In the genomic region with DNA sequence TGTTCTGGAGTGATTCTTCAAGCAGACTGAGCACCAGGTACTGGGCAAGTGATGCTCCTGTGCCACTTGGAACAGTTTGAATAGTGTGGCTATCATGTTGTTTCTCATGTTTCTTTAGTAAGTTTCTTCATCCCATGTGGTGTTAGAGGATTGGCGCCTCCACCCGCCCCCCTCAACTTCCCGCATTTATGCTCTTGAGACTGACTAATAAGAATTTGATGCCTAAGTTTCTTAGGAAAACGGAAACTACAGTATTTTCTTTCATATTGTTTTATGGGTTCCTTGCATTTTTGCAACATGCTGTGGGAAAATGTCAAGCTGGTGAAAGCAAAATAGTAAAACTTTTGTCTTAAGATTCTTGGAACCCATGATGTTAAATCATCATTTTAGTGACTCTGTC, we compare ENCODE assay signal across 18 cellular contexts.
"Had no signal": no experiment of that assay in that cellular context is flagged by ENCODE, and none has a peak within 500 bp of the region (broad histone marks: within the 10 kb centered on the region; RNA-seq: fewer than 3 reads in every experiment).

No MANE protein-coding gene starts in this region.

- H3K4me1 ChIP-seq: foreskin keratinocyte had no signal

- H3K4me3 ChIP-seq: esophagus muscularis mucosa, lung, spleen, stomach had no signal

- H3K36me3 ChIP-seq: esophagus muscularis mucosa, spleen, stomach had no signal

- H3K9me3 ChIP-seq: esophagus muscularis mucosa, spleen, stomach had no signal

- ATAC-seq: effector memory CD8-positive, alpha-beta T cell; foreskin keratinocyte; left ventricle myocardium superior; sciatic nerve; stimulated activated memory B cell treated with anti-CD40 and anti-IgM and Interleukin-4, amounts not matched to agents 10 μg/mL and 1 μg/mL and 100 μg/mL, for 72 hours had no signal

- H3K27ac ChIP-seq: epithelial cell of prostate, esophagus muscularis mucosa, foreskin keratinocyte, spleen, stomach had no signal

- DNase-seq: effector memory CD8-positive, alpha-beta T cell; foreskin keratinocyte; immature natural killer cell; left ventricle myocardium superior; mesenchymal stem cell; midbrain; naive B cell; posterior cingulate gyrus; spleen; stimulated activated CD4-positive, alpha-beta T cell treated with anti-CD3 and anti-CD28 coated beads, Interleukin-15, amount 100 ng/mL, for 24 hours; stimulated activated CD4-positive, alpha-beta T cell treated with anti-CD3 and anti-CD28 coated beads, Interleukin-1b, Interleukin-23, amount 100 ng/mL, for 48 hours; stimulated activated CD4-positive, alpha-beta T cell treated with anti-CD3 and anti-CD28 coated beads, Interleukin-4, amount 100 ng/mL, for 24 hours; stomach had no signal

- H3K27me3 ChIP-seq: esophagus muscularis mucosa, foreskin keratinocyte, spleen, stomach had no signal
